ENCODE assay signal across 21 cellular contexts in the genomic region with DNA sequence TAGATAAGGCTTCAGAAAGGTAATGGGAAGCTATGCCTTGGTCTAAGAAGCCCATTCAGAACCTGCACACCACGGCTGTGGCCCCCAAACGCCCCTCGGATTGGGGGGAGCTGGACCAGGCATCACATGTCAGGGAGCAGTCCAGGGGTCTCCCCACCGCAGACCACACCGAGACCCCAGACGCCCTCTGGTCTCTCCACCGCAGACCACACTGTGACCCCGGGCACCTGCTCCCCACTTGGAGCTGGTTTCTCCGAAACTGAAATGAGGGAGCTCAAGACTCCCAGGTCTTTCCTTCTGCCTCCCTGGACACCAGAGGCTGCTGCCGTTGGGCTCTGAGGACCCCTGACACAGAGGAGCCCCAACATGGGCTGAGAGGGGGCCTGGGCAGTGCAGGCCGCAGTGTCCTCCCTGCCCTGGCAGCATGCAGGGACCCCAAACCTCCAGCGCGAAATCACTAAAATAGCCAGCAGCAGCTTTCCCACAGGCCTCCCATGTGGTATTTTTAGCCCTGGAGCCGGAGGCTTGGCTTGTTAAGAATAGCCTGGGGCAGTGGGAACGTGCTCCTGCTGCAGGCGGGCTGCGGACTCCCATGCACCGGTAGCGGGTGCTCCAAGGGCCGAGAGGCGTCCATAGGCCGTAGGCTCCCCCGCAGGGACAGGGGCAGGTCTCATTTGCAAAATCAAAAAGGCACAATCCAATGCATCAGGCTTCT. TPM values are rescaled to one million over a fixed set of nuclear protein-coding genes. Genes with fewer than 3 reads are reported as not detected.
A peak's percentile ranks its signal among the peaks of the same experiment; 100 is the strongest.
DNase-seq lines count a peak whose midpoint lies in the region; ATAC-seq and TF ChIP-seq lines count a peak whose summit lies in the region.
"Had no signal": no experiment of that assay in that cellular context is flagged by ENCODE, and none has a peak within 500 bp of the region (broad histone marks: within the 10 kb centered on the region; RNA-seq: fewer than 3 reads in every experiment).

No MANE protein-coding gene starts in this region.

- 49% methylated on average over 23 of the region's 23 CpGs for WGBS in right cardiac atrium
- 28 to 32% methylated on average over 23 of the region's 23 CpGs for WGBS in aorta, 2 donors

- TF ChIP-seq CTCF in coronary artery (IDR thresholded peaks at IDR 0.05) = no peak

- H3K4me1 ChIP-seq in right cardiac atrium (ENCODE audit: control insufficient read depth, insufficient read depth, low read length) = peaks cover 16% of the 10 kb centered on the region
- H3K4me1 ChIP-seq in aorta (ENCODE audit: control insufficient read depth in 1 of 2, insufficient read depth in 2 of 2, low read length in 2 of 2) = no peaks in the 10 kb centered on the region

- no peaks in the 10 kb centered on the region for H3K36me3 ChIP-seq in aorta (ENCODE audit: control insufficient read depth in 1 of 2, insufficient read depth in 2 of 2, low read length in 1 of 2)

- H3K27me3 ChIP-seq in right cardiac atrium (ENCODE audit: control insufficient read depth, insufficient read depth) = no peaks in the 10 kb centered on the region
- H3K27me3 ChIP-seq in aorta (ENCODE audit: control insufficient read depth in 1 of 2, insufficient read depth in 2 of 2, low read length in 1 of 2) = no peaks in the 10 kb centered on the region

- H3K9me3 ChIP-seq in right cardiac atrium (ENCODE audit: control insufficient read depth, low read length) = no peaks in the 10 kb centered on the region
- H3K9me3 ChIP-seq in aorta (ENCODE audit: control insufficient read depth, low read length) = no peaks in the 10 kb centered on the region

- peak; percentile 52 to 62 for ATAC-seq in right cardiac atrium
- ATAC-seq in aorta (ENCODE audit: low FRiP score) = peak; percentile 42
- no peak for ATAC-seq in HG02763 (IDR thresholded peaks at IDR 0.05; ENCODE audit: unreplicated experiment)
- ATAC-seq: K562, T-cell had no signal

- intact Hi-C loops in right cardiac atrium (cut with DNase I) = no loop called here
- intact Hi-C loops in posterior vena cava (cut with DNase I) = no loop called here
- intact Hi-C loops in aorta (cut with DNase I) = no loop called here

- H3K4me3 ChIP-seq in coronary artery = no peak overlapping the region
- no peak overlapping the region for H3K4me3 ChIP-seq in right cardiac atrium (ENCODE audit: low read length)
- no peak overlapping the region for H3K4me3 ChIP-seq in aorta (ENCODE audit: low read length in 2 of 2)
- H3K4me3 ChIP-seq: K562 had no signal

- DNase-seq in coronary artery (ENCODE audit: low spot score) (no peak), right cardiac atrium (peak in 2 of 3 donors; percentile 70 to 85), posterior vena cava (ENCODE audit: low spot score) (peak; percentile 71), aorta (peak; percentile 52 to 78), GF-D8 (lab: John Stamatoyannopoulos, UW) (no peak), NCI-H526 treated with DMSO at 0.1 percent for 48 hours (lab: John Stamatoyannopoulos, UW) (no peak)
- DNase-seq: activated CD4-positive, alpha-beta T cell treated with anti-CD3 and anti-CD28 coated beads, Interleukin-2, amount 10 ng/mL, durations not matched to agents 7 days and 5 days; activated naive CD8-positive, alpha-beta T cell treated with anti-CD3 and anti-CD28 coated beads for 36 hours; COR-L47; H9; hippocampal formation; NCI-H1694 treated with DMSO at 0.1 percent for 48 hours; NCI-H774; SHP77 treated with DMSO at 0.1 percent for 48 hours; T-cell had no signal

- peak overlapping the region; percentile 63 to 85 for H3K27ac ChIP-seq in coronary artery
- H3K27ac ChIP-seq in right cardiac atrium (ENCODE audit: low read length) = peak overlapping the region; percentile 91
- peak overlapping the region in 1 of 2 donors; percentile 11 for H3K27ac ChIP-seq in aorta (ENCODE audit: low read depth in 1 of 2, low read length in 2 of 2)

RNA-seq across cellular contexts. Expression of gene LINC01488, which starts 7.7 kb away (rescaled TPM):
- under 1 TPM in 2 of 4 donors, not detected in 2; 0.14 to 0.17 TPM for total RNA-seq in right cardiac atrium
- 0.16 TPM for polyA plus RNA-seq in right cardiac atrium
- total RNA-seq in posterior vena cava = not detected
- not detected for total RNA-seq in aorta
- polyA plus RNA-seq in aorta = not detected
- total RNA-seq: activated CD4-positive, alpha-beta T cell treated with anti-CD3 and anti-CD28 coated beads, Interleukin-2, amount 10 ng/mL, durations not matched to agents 7 days and 5 days; activated naive CD8-positive, alpha-beta T cell treated with anti-CD3 and anti-CD28 coated beads for 36 hours; H9; K562; kidney epithelial cell; mesenteric fat pad; OCI-LY7; pulmonary artery endothelial cell; T-cell had no signal
- polyA plus RNA-seq: K562 had no signal

Comparison
In these comparisons a context has a peak if more than half of its experiments do, and no peak if none do; other contexts are left out.
1. DNase-seq: peak in right cardiac atrium (2 of 3), posterior vena cava (single experiment) and aorta (2 of 2); none in coronary artery (single experiment), GF-D8 (single experiment) and NCI-H526 treated with DMSO at 0.1 percent for 48 hours (single experiment).